16 cellular contexts compared by ENCODE assay signal in genomic region chr3:189727191-189727590, GRCh38.
"Had no signal": no experiment of that assay in that cellular context is flagged by ENCODE, and none has a peak within 500 bp of the region (broad histone marks: within the 10 kb centered on the region; RNA-seq: fewer than 3 reads in every experiment).

No MANE protein-coding gene starts in this region.

- H3K27me3 ChIP-seq: SJCRH30 had no signal

- H3K4me1 ChIP-seq: SJCRH30 had no signal

- H3K4me3 ChIP-seq: SJCRH30 had no signal

- H3K27ac ChIP-seq: RWPE1, SJCRH30 had no signal

- H3K9me3 ChIP-seq: SJCRH30 had no signal

- H3K36me3 ChIP-seq: SJCRH30 had no signal

- DNase-seq: KBM-7, NCI-H1092, NCI-H1105 treated with DMSO at 0.1 percent for 48 hours, NCI-H1417 treated with DMSO at 0.1 percent for 48 hours, NCI-H146, NCI-H1694 treated with DMSO at 0.1 percent for 48 hours, NCI-H1930, NCI-H2081 treated with DMSO at 0.1 percent for 48 hours, NCI-H2171, NCI-H345, NCI-H446 treated with DMSO at 0.1 percent for 48 hours, NCI-H510A treated with DMSO at 0.1 percent for 48 hours, NCI-H526, SHP77 treated with DMSO at 0.1 percent for 48 hours, SJCRH30 had no signal
